1 cellular context compared by ENCODE assay signal in genomic region chr18:48868468-48869466, GRCh38.
TF ChIP-seq lines count a peak whose summit lies in the region.

No MANE protein-coding gene starts in this region.

TF ChIP-seq in GM23338, 12 proteins besides CTCF, POLR2A, EP300 and RAD21 (continued from another document):
- no peak for TF ChIP-seq REST (IDR thresholded peaks at IDR 0.05; ENCODE audit: unreplicated experiment)
- TF ChIP-seq STAT1 (IDR thresholded peaks at IDR 0.05; ENCODE audit: unreplicated experiment), result no peak
- TF ChIP-seq CREB1 (CRISPR knock-in tag; IDR thresholded peaks at IDR 0.05; ENCODE audit: low read depth), result no peak
- TF ChIP-seq EZH2phosphoT487 (IDR thresholded peaks at IDR 0.05; ENCODE audit: unreplicated experiment), result no peak
- TF ChIP-seq ETS1 (IDR thresholded peaks at IDR 0.05), result no peak
- TF ChIP-seq NANOG (IDR thresholded peaks at IDR 0.05; ENCODE audit: borderline replicate concordance), result no peak
- no peak for TF ChIP-seq POLR2AphosphoS5 (IDR thresholded peaks at IDR 0.05; ENCODE audit: low read depth)
- no peak for TF ChIP-seq ZNF331 (CRISPR knock-in tag; IDR thresholded peaks at IDR 0.05; ENCODE audit: low read depth)
- no peak for TF ChIP-seq ZNF114 (CRISPR knock-in tag; IDR thresholded peaks at IDR 0.05)
- TF ChIP-seq EZH2 (IDR thresholded peaks at IDR 0.05; ENCODE audit: low read depth, unreplicated experiment), result no peak
